Comparison of ENCODE assay signal across 32 cellular contexts in the genomic region with DNA sequence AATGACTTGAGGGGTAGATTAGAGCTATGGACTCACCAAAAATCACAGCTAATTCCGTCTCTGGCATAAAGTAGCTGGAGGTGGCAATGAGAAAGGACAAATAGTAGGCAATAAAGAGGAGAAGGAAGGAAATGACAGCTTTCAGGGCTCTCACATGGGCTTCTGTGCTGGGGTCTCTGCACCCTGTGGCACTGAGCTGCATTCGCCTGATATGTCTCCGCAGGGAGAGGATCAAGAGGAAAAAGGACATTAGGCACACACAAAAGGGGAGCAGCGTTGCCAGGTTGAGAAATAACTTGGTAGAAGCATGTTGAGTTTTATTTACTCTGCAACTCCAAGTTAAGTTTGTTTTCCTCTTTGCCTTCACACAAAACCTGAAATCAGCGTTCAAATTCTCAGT. TPM values are rescaled to one million over a fixed set of nuclear protein-coding genes. Genes with fewer than 3 reads are reported as not detected.
"Had no signal": no experiment of that assay in that cellular context is flagged by ENCODE, and none has a peak within 500 bp of the region (broad histone marks: within the 10 kb centered on the region; RNA-seq: fewer than 3 reads in every experiment).

No MANE protein-coding gene starts in this region.

- H3K4me3 ChIP-seq: coronary artery, esophagus squamous epithelium, heart right ventricle, lower lobe of right lung, mucosa of descending colon, psoas muscle, sigmoid colon, spleen, thoracic aorta, transverse colon, vagina had no signal

- ATAC-seq: heart right ventricle; left ventricle myocardium superior; lower lobe of right lung; mucosa of descending colon; psoas muscle; right cardiac atrium; stimulated activated memory B cell treated with anti-CD40 and anti-IgM and Interleukin-4, amounts not matched to agents 10 μg/mL and 1 μg/mL and 100 μg/mL, for 72 hours; stimulated activated naive CD8-positive, alpha-beta T cell treated with anti-CD3 and anti-CD28 coated beads, Interleukin-15, Interleukin-2, amounts not matched to agents 100 U/mL and 50 U/mL, for 24 hours had no signal

- H3K4me3 Mint-ChIP-seq: mesothelial cell of epicardium; naive B cell; nephron; stimulated activated memory B cell treated with anti-CD40 and anti-IgM and Interleukin-4, amounts not matched to agents 10 μg/mL and 1 μg/mL and 100 μg/mL, for 72 hours had no signal

- DNase-seq: dermis blood vessel endothelial cell; effector memory CD4-positive, alpha-beta T cell; erythroblast; esophagus squamous epithelium; foreskin melanocyte; glutamatergic neuron; heart right ventricle; hippocampal formation; left ventricle myocardium superior; lower lobe of right lung; mucosa of descending colon; naive B cell; nucleus accumbens; posterior cingulate gyrus; psoas muscle; right cardiac atrium; sigmoid colon; spleen; stimulated activated CD4-positive, alpha-beta T cell treated with anti-CD3 and anti-CD28 coated beads, Interleukin-4, amount 100 ng/mL, for 4 hours; stimulated activated naive CD8-positive, alpha-beta T cell treated with anti-CD3 and anti-CD28 coated beads, Interleukin-15, Interleukin-2, amounts not matched to agents 100 U/mL and 50 U/mL, for 24 hours; substantia nigra; transverse colon had no signal

- H3K27ac ChIP-seq: coronary artery, esophagus squamous epithelium, heart right ventricle, lower lobe of right lung, psoas muscle, sigmoid colon, spleen, thoracic aorta, transverse colon, vagina had no signal

- H3K36me3 ChIP-seq: esophagus squamous epithelium, heart right ventricle, lower lobe of right lung, sigmoid colon, spleen, thoracic aorta, transverse colon, vagina had no signal

- H3K9me3 ChIP-seq: esophagus squamous epithelium, heart right ventricle, lower lobe of right lung, mucosa of descending colon, psoas muscle, sigmoid colon, spleen, thoracic aorta, transverse colon, vagina had no signal

- H3K27me3 ChIP-seq: esophagus squamous epithelium, sigmoid colon, vagina had no signal

- H3K4me1 Mint-ChIP-seq: mesothelial cell of epicardium; naive B cell; nephron; stimulated activated memory B cell treated with anti-CD40 and anti-IgM and Interleukin-4, amounts not matched to agents 10 μg/mL and 1 μg/mL and 100 μg/mL, for 72 hours had no signal

- H3K36me3 Mint-ChIP-seq: mesothelial cell of epicardium; naive B cell; stimulated activated memory B cell treated with anti-CD40 and anti-IgM and Interleukin-4, amounts not matched to agents 10 μg/mL and 1 μg/mL and 100 μg/mL, for 72 hours had no signal

- H3K9me3 Mint-ChIP-seq: mesothelial cell of epicardium; naive B cell; nephron; stimulated activated memory B cell treated with anti-CD40 and anti-IgM and Interleukin-4, amounts not matched to agents 10 μg/mL and 1 μg/mL and 100 μg/mL, for 72 hours had no signal

- H3K4me1 ChIP-seq: esophagus squamous epithelium, heart right ventricle, lower lobe of right lung, psoas muscle, sigmoid colon, spleen, transverse colon, vagina had no signal

- H3K27ac Mint-ChIP-seq: mesothelial cell of epicardium; naive B cell; nephron; stimulated activated memory B cell treated with anti-CD40 and anti-IgM and Interleukin-4, amounts not matched to agents 10 μg/mL and 1 μg/mL and 100 μg/mL, for 72 hours had no signal

RNA-seq across cellular contexts. Expression of a gene that starts 0.7 kb away (rescaled TPM):
- total RNA-seq: dermis blood vessel endothelial cell, heart right ventricle, left ventricle myocardium superior, lower lobe of right lung, mucosa of descending colon, osteocyte, psoas muscle, right cardiac atrium, sigmoid colon, skeletal muscle tissue, spleen, thoracic aorta, transverse colon, ureter, vagina had no signal
- polyA plus RNA-seq: heart right ventricle, keratinocyte, psoas muscle, sigmoid colon, spleen had no signal

RNA-seq across cellular contexts. Expression of a gene that starts 5.4 kb away (rescaled TPM):
- total RNA-seq: dermis blood vessel endothelial cell, esophagus squamous epithelium, heart right ventricle, left ventricle myocardium superior, lower lobe of right lung, mucosa of descending colon, osteocyte, psoas muscle, right cardiac atrium, skeletal muscle tissue, spleen, thoracic aorta, transverse colon, ureter had no signal
- polyA plus RNA-seq: heart right ventricle, keratinocyte, psoas muscle, right cardiac atrium, sigmoid colon had no signal

RNA-seq across cellular contexts. Expression of a gene that starts 8.2 kb away (rescaled TPM):
- total RNA-seq: dermis blood vessel endothelial cell, heart right ventricle, left ventricle myocardium superior, lower lobe of right lung, mucosa of descending colon, osteocyte, psoas muscle, right cardiac atrium, sigmoid colon, thoracic aorta, transverse colon, ureter, vagina had no signal
- polyA plus RNA-seq: heart right ventricle, keratinocyte, psoas muscle, right cardiac atrium, sigmoid colon, spleen had no signal

RNA-seq across cellular contexts. Expression of a gene that starts 24.4 kb away (rescaled TPM):
- total RNA-seq: left ventricle myocardium superior, psoas muscle, vagina had no signal
- polyA plus RNA-seq: right cardiac atrium had no signal
